ENCODE assay signal across 10 cellular contexts in genomic region chr11:94513091-94513490, GRCh38. TPM values are rescaled to one million over a fixed set of nuclear protein-coding genes. Genes with fewer than 3 reads are reported as not detected.
A peak's percentile ranks its signal among the peaks of the same experiment; 100 is the strongest.
DNase-seq lines count a peak whose midpoint lies in the region; ATAC-seq and TF ChIP-seq lines count a peak whose summit lies in the region.
"Had no signal": no experiment of that assay in that cellular context is flagged by ENCODE, and none has a peak within 500 bp of the region (broad histone marks: within the 10 kb centered on the region; RNA-seq: fewer than 3 reads in every experiment).

No MANE protein-coding gene starts in this region.

- H3K27me3 Mint-ChIP-seq in CD8-positive, alpha-beta T cell (ENCODE audit: low read depth): peaks cover 13% of the 10 kb centered on the region

- POLR2A ChIA-PET in CD8-positive, alpha-beta T cell (lab: Charles Lee): interaction anchor here (1.1 kb wide), 1 partner anchor 31 kb away, joined by 3 read pairs; the partner anchor contains the start of gene FUT4

- H3K4me3 ChIP-seq in CD8-positive, alpha-beta T cell (ENCODE audit: low read depth, low read length): no peak overlapping the region

- H3K4me1 Mint-ChIP-seq in CD8-positive, alpha-beta T cell (ENCODE audit: low read depth): peaks cover 15% of the 10 kb centered on the region

- peaks cover 16% of the 10 kb centered on the region for H3K4me1 ChIP-seq in CD8-positive, alpha-beta T cell (ENCODE audit: insufficient read depth, low read length)

- no peaks in the 10 kb centered on the region for H3K9me3 ChIP-seq in CD8-positive, alpha-beta T cell (ENCODE audit: low read length)

- H3K27ac ChIP-seq in CD8-positive, alpha-beta T cell (ENCODE audit: low read depth, low read length): no peak overlapping the region

- CTCF ChIA-PET in CD8-positive, alpha-beta T cell (lab: Charles Lee): interaction anchor here (1.6 to 1.7 kb wide), 2 partner anchors 10 kb away, joined by 3 to 4 read pairs; no protein-coding TSS in a partner anchor

- intact Hi-C loops in CD8-positive, alpha-beta T cell (cut with DNase I, micrococcal nuclease): no loop called here
- intact Hi-C loops in left colon (cut with DNase I, micrococcal nuclease): no loop called here

- H3K4me3 Mint-ChIP-seq in CD8-positive, alpha-beta T cell: peak overlapping the region; percentile 46

- ATAC-seq in CD8-positive, alpha-beta T cell: peak; percentile 30
- ATAC-seq in HG02943 (IDR thresholded peaks at IDR 0.05; ENCODE audit: low read depth, unreplicated experiment): peak; percentile 18
- peak; percentile 94 for ATAC-seq in left colon

- H3K27ac Mint-ChIP-seq in CD8-positive, alpha-beta T cell: no peak overlapping the region

- H3K27me3 ChIP-seq in CD8-positive, alpha-beta T cell (ENCODE audit: insufficient read depth, low read length): no peaks in the 10 kb centered on the region

- no peaks in the 10 kb centered on the region for H3K9me3 Mint-ChIP-seq in CD8-positive, alpha-beta T cell

- no peaks in the 10 kb centered on the region for H3K36me3 Mint-ChIP-seq in CD8-positive, alpha-beta T cell

- no peaks in the 10 kb centered on the region for H3K36me3 ChIP-seq in CD8-positive, alpha-beta T cell (ENCODE audit: insufficient read depth, low read length)

- no peak for DNase-seq in CD8-positive, alpha-beta T cell
- peak; percentile 27 for DNase-seq in NCI-H345 treated with DMSO at 0.1 percent for 48 hours (lab: John Stamatoyannopoulos, UW; ENCODE audit: unreplicated experiment)
- DNase-seq in left colon: peak in 1 of 2 donors; percentile 51
- DNase-seq in cerebellar cortex (ENCODE audit: low spot score): no peak
- no peak for DNase-seq in mesenteric fat pad (ENCODE audit: low spot score)
- no peak for DNase-seq in GM03348 (ENCODE audit: low spot score)
- no peak for DNase-seq in HK-2 (ENCODE audit: unreplicated experiment)
- DNase-seq: cortex of kidney had no signal

- TF ChIP-seq CTCF in CD8-positive, alpha-beta T cell (IDR thresholded peaks at IDR 0.05): no peak

RNA-seq across cellular contexts. Expression of gene C11orf97, which starts 0.8 kb away (rescaled TPM):
- not detected for total RNA-seq in CD8-positive, alpha-beta T cell
- total RNA-seq in left colon (not detected), mesenteric fat pad (not detected)
- total RNA-seq: mononuclear cell had no signal

RNA-seq across cellular contexts. Expression of gene ANKRD49, which starts 19.3 kb away (rescaled TPM):
- total RNA-seq in CD8-positive, alpha-beta T cell: 10 to 100 TPM; 45.6 to 50.9 TPM
- 10 to 100 TPM; 11.7 to 13.8 TPM for total RNA-seq in left colon
- total RNA-seq in mesenteric fat pad: 10.1 TPM

RNA-seq across cellular contexts. Expression of gene MRE11, which starts 19.4 kb away (rescaled TPM):
- total RNA-seq in CD8-positive, alpha-beta T cell: 10 to 100 TPM; 12.3 to 14.7 TPM
- total RNA-seq in left colon (10 to 100 TPM; 10.5 to 11.4 TPM), mesenteric fat pad (14.1 TPM)

RNA-seq across cellular contexts. Expression of gene FUT4, which starts 30.6 kb away (rescaled TPM):
- total RNA-seq in CD8-positive, alpha-beta T cell: 1 to 10 TPM; 4.7 to 5.2 TPM
- total RNA-seq in left colon (10 to 100 TPM; 21.8 to 29.9 TPM), mesenteric fat pad (5.5 TPM)

RNA-seq across cellular contexts. Expression of gene PIWIL4, which starts 54.1 kb away (rescaled TPM):
- 1 to 10 TPM in 1 of 2 experiments, under 1 TPM in 1; 0.89 to 1.0 TPM for total RNA-seq in CD8-positive, alpha-beta T cell
- total RNA-seq in left colon (1 to 10 TPM; 5.9 to 7.5 TPM), mesenteric fat pad (1.5 TPM)

Comparison
In these comparisons a context has a peak if more than half of its experiments do, and no peak if none do; other contexts are left out.
1. ATAC-seq: peak in every context shown above with its lines; median percentile 94 in left colon; 30 in CD8-positive, alpha-beta T cell; 18 in HG02943.